2 cellular contexts compared by ENCODE assay signal in the genomic region with DNA sequence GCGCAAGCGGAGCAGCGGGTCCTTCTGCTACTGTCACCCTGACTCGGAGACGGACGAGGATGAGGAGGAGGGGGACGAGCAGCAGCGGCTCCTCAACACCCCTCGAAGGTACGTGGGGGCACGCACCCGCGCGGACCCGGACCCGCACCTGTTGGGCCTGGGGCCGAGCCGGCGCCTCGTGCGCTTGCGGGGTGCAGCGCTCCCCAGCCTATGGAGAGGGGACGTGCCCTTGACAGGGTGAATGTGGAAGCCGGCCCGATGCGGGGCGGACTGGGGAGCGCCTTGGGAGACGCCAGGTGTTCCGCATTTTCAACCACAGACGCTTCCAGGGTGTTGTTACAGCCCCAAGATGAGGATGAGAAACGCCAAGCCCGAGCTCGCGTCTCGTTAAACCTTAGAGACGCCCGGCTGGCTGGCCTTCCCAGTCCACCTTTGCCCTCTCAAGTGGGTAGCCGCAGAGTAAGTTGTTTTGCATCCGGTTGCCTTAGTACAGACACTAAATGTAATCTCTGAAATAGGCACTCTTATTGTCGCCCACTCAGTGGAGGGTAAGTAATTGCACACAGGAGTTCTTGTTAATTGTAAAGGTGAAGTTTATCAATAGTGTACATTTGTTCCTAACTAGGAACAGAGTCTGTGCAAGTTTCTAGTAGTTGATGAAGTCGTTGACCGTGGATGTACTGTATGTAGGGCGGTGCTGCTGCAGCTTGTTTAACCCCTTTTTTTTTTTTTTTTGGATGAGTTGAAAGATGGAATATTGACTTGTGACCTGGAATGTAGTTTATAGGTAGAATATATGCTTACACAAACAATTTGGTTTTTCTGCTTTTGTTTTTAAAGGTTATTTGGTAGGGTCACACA.
TF ChIP-seq lines count a peak whose summit lies in the region.

No MANE protein-coding gene starts in this region.

TF ChIP-seq in WTC11, 78 proteins besides CTCF, POLR2A, EP300 and RAD21 (continued from another document):
- TF ChIP-seq, protein P1, sequence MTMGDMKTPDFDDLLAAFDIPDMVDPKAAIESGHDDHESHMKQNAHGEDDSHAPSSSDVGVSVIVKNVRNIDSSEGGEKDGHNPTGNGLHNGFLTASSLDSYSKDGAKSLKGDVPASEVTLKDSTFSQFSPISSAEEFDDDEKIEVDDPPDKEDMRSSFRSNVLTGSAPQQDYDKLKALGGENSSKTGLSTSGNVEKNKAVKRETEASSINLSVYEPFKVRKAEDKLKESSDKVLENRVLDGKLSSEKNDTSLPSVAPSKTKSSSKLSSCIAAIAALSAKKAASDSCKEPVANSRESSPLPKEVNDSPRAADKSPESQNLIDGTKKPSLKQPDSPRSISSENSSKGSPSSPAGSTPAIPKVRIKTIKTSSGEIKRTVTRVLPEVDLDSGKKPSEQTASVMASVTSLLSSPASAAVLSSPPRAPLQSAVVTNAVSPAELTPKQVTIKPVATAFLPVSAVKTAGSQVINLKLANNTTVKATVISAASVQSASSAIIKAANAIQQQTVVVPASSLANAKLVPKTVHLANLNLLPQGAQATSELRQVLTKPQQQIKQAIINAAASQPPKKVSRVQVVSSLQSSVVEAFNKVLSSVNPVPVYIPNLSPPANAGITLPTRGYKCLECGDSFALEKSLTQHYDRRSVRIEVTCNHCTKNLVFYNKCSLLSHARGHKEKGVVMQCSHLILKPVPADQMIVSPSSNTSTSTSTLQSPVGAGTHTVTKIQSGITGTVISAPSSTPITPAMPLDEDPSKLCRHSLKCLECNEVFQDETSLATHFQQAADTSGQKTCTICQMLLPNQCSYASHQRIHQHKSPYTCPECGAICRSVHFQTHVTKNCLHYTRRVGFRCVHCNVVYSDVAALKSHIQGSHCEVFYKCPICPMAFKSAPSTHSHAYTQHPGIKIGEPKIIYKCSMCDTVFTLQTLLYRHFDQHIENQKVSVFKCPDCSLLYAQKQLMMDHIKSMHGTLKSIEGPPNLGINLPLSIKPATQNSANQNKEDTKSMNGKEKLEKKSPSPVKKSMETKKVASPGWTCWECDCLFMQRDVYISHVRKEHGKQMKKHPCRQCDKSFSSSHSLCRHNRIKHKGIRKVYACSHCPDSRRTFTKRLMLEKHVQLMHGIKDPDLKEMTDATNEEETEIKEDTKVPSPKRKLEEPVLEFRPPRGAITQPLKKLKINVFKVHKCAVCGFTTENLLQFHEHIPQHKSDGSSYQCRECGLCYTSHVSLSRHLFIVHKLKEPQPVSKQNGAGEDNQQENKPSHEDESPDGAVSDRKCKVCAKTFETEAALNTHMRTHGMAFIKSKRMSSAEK (CRISPR knock-in tag; IDR thresholded peaks at IDR 0.05; ENCODE audit: borderline replicate concordance): no peak

TF ChIP-seq in HepG2, 621 proteins besides CTCF, POLR2A, EP300 and RAD21 (continued from another document and continues in another):
- TF ChIP-seq, protein P2, sequence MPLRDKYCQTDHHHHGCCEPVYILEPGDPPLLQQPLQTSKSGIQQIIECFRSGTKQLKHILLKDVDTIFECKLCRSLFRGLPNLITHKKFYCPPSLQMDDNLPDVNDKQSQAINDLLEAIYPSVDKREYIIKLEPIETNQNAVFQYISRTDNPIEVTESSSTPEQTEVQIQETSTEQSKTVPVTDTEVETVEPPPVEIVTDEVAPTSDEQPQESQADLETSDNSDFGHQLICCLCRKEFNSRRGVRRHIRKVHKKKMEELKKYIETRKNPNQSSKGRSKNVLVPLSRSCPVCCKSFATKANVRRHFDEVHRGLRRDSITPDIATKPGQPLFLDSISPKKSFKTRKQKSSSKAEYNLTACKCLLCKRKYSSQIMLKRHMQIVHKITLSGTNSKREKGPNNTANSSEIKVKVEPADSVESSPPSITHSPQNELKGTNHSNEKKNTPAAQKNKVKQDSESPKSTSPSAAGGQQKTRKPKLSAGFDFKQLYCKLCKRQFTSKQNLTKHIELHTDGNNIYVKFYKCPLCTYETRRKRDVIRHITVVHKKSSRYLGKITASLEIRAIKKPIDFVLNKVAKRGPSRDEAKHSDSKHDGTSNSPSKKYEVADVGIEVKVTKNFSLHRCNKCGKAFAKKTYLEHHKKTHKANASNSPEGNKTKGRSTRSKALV (CRISPR knock-in tag; IDR thresholded peaks at IDR 0.05): 0 out of 2 replicates have a peak, but pooled peaks have one; percentile 10
- 0 out of 2 replicates have a peak, but pooled peaks have one; percentile 49 for TF ChIP-seq ZSCAN20 (CRISPR knock-in tag; IDR thresholded peaks at IDR 0.05; ENCODE audit: borderline replicate concordance)
- peak; percentile 6 for TF ChIP-seq XRCC5 (optimal IDR thresholded peaks at IDR 0.05; ENCODE audit: low read length)
- TF ChIP-seq RXRB (CRISPR knock-in tag; IDR thresholded peaks at IDR 0.05; ENCODE audit: borderline replicate concordance): 0 out of 2 replicates have a peak, but pooled peaks have one; percentile 7
- TF ChIP-seq NFATC3 (CRISPR knock-in tag; IDR thresholded peaks at IDR 0.05): no peak
- TF ChIP-seq FOXK2 (IDR thresholded peaks at IDR 0.05): 0 out of 2 replicates have a peak, but pooled peaks have one; percentile 25
- TF ChIP-seq CAMTA2 (CRISPR knock-in tag; IDR thresholded peaks at IDR 0.05; ENCODE audit: borderline replicate concordance): peak; percentile 65; the same call in 1 of the 2 replicates
- TF ChIP-seq NR2C2 (CRISPR knock-in tag; IDR thresholded peaks at IDR 0.05; ENCODE audit: borderline replicate concordance): peak; percentile 20
- no peak for TF ChIP-seq SP140L (CRISPR knock-in tag; IDR thresholded peaks at IDR 0.05; ENCODE audit: borderline replicate concordance)
- TF ChIP-seq FOXO1 (CRISPR knock-in tag; IDR thresholded peaks at IDR 0.05): no peak
- peak; percentile 81; the same call in 1 of the 2 replicates for TF ChIP-seq ZNF333 (CRISPR knock-in tag; IDR thresholded peaks at IDR 0.05; ENCODE audit: borderline replicate concordance)
- 0 out of 2 replicates have a peak, but pooled peaks have one; percentile 71 for TF ChIP-seq ARID2 (CRISPR knock-in tag; IDR thresholded peaks at IDR 0.05; ENCODE audit: borderline replicate concordance)
- TF ChIP-seq, protein P3, sequence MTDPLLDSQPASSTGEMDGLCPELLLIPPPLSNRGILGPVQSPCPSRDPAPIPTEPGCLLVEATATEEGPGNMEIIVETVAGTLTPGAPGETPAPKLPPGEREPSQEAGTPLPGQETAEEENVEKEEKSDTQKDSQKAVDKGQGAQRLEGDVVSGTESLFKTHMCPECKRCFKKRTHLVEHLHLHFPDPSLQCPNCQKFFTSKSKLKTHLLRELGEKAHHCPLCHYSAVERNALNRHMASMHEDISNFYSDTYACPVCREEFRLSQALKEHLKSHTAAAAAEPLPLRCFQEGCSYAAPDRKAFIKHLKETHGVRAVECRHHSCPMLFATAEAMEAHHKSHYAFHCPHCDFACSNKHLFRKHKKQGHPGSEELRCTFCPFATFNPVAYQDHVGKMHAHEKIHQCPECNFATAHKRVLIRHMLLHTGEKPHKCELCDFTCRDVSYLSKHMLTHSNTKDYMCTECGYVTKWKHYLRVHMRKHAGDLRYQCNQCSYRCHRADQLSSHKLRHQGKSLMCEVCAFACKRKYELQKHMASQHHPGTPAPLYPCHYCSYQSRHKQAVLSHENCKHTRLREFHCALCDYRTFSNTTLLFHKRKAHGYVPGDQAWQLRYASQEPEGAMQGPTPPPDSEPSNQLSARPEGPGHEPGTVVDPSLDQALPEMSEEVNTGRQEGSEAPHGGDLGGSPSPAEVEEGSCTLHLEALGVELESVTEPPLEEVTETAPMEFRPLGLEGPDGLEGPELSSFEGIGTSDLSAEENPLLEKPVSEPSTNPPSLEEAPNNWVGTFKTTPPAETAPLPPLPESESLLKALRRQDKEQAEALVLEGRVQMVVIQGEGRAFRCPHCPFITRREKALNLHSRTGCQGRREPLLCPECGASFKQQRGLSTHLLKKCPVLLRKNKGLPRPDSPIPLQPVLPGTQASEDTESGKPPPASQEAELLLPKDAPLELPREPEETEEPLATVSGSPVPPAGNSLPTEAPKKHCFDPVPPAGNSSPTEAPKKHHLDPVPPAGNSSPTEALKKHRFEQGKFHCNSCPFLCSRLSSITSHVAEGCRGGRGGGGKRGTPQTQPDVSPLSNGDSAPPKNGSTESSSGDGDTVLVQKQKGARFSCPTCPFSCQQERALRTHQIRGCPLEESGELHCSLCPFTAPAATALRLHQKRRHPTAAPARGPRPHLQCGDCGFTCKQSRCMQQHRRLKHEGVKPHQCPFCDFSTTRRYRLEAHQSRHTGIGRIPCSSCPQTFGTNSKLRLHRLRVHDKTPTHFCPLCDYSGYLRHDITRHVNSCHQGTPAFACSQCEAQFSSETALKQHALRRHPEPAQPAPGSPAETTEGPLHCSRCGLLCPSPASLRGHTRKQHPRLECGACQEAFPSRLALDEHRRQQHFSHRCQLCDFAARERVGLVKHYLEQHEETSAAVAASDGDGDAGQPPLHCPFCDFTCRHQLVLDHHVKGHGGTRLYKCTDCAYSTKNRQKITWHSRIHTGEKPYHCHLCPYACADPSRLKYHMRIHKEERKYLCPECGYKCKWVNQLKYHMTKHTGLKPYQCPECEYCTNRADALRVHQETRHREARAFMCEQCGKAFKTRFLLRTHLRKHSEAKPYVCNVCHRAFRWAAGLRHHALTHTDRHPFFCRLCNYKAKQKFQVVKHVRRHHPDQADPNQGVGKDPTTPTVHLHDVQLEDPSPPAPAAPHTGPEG (CRISPR knock-in tag; IDR thresholded peaks at IDR 0.05): peak; percentile 69; the same call in 1 of the 2 replicates
- 0 out of 2 replicates have a peak, but pooled peaks have one; percentile 10 for TF ChIP-seq HMG20B (CRISPR knock-in tag; conservative IDR thresholded peaks at IDR 0.05)
- TF ChIP-seq, protein P4, sequence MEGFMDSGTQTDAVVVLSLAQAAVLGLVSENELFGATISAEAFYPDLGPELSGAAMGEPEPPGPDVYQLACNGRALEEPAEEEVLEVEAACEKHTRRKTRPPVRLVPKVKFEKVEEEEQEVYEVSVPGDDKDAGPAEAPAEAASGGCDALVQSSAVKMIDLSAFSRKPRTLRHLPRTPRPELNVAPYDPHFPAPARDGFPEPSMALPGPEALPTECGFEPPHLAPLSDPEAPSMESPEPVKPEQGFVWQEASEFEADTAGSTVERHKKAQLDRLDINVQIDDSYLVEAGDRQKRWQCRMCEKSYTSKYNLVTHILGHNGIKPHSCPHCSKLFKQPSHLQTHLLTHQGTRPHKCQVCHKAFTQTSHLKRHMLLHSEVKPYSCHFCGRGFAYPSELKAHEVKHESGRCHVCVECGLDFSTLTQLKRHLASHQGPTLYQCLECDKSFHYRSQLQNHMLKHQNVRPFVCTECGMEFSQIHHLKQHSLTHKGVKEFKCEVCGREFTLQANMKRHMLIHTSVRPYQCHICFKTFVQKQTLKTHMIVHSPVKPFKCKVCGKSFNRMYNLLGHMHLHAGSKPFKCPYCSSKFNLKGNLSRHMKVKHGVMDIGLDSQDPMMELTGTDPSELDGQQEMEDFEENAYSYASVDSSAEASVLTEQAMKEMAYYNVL (CRISPR knock-in tag; IDR thresholded peaks at IDR 0.05; ENCODE audit: borderline replicate concordance): peak; percentile 52; the same call in 1 of the 2 replicates
- TF ChIP-seq, protein P5, sequence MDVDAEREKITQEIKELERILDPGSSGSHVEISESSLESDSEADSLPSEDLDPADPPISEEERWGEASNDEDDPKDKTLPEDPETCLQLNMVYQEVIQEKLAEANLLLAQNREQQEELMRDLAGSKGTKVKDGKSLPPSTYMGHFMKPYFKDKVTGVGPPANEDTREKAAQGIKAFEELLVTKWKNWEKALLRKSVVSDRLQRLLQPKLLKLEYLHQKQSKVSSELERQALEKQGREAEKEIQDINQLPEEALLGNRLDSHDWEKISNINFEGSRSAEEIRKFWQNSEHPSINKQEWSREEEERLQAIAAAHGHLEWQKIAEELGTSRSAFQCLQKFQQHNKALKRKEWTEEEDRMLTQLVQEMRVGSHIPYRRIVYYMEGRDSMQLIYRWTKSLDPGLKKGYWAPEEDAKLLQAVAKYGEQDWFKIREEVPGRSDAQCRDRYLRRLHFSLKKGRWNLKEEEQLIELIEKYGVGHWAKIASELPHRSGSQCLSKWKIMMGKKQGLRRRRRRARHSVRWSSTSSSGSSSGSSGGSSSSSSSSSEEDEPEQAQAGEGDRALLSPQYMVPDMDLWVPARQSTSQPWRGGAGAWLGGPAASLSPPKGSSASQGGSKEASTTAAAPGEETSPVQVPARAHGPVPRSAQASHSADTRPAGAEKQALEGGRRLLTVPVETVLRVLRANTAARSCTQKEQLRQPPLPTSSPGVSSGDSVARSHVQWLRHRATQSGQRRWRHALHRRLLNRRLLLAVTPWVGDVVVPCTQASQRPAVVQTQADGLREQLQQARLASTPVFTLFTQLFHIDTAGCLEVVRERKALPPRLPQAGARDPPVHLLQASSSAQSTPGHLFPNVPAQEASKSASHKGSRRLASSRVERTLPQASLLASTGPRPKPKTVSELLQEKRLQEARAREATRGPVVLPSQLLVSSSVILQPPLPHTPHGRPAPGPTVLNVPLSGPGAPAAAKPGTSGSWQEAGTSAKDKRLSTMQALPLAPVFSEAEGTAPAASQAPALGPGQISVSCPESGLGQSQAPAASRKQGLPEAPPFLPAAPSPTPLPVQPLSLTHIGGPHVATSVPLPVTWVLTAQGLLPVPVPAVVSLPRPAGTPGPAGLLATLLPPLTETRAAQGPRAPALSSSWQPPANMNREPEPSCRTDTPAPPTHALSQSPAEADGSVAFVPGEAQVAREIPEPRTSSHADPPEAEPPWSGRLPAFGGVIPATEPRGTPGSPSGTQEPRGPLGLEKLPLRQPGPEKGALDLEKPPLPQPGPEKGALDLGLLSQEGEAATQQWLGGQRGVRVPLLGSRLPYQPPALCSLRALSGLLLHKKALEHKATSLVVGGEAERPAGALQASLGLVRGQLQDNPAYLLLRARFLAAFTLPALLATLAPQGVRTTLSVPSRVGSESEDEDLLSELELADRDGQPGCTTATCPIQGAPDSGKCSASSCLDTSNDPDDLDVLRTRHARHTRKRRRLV (CRISPR knock-in tag; IDR thresholded peaks at IDR 0.05): peak; percentile 83; the same call in 1 of the 2 replicates
- TF ChIP-seq ZNF891 (CRISPR knock-in tag; IDR thresholded peaks at IDR 0.05): peak; percentile 75; the same call in 1 of the 2 replicates
- TF ChIP-seq ZNF274 (CRISPR knock-in tag; IDR thresholded peaks at IDR 0.05): peak; percentile 20; the same call in 1 of the 2 replicates
